Comparison of ENCODE assay signal across 1 cellular context in genomic region chr12:68538722-68539614, GRCh38.
TF ChIP-seq lines count a peak whose summit lies in the region.

No MANE protein-coding gene starts in this region.

TF ChIP-seq in GM12878, 131 proteins besides CTCF, POLR2A, EP300 and RAD21 (continued from another document):
- peak; percentile 93 for TF ChIP-seq RUNX3 (IDR thresholded peaks at IDR 0.05; ENCODE audit: low read length)
- no peak for TF ChIP-seq ZNF592 (IDR thresholded peaks at IDR 0.05)
- TF ChIP-seq ZNF24 (IDR thresholded peaks at IDR 0.05), result no peak
- TF ChIP-seq MYB (IDR thresholded peaks at IDR 0.05; ENCODE audit: borderline replicate concordance, low read depth, low read length), result no peak
- TF ChIP-seq MTA3 (IDR thresholded peaks at IDR 0.05; ENCODE audit: borderline replicate concordance, low read length), result no peak
- TF ChIP-seq BRCA1 (IDR thresholded peaks at IDR 0.05; ENCODE audit: low read depth, low read length), result no peak
- TF ChIP-seq LARP7 (IDR thresholded peaks at IDR 0.05), result no peak
- TF ChIP-seq ZNF274 (IDR thresholded peaks at IDR 0.05; ENCODE audit: insufficient read depth, insufficient read length), result no peak
- TF ChIP-seq ZNF217 (IDR thresholded peaks at IDR 0.05), result no peak
- TF ChIP-seq CEBPB (IDR thresholded peaks at IDR 0.05; ENCODE audit: borderline replicate concordance in 1 of 2, low read depth in 2 of 2, low read length in 2 of 2), result no peak
- TF ChIP-seq, protein P1, sequence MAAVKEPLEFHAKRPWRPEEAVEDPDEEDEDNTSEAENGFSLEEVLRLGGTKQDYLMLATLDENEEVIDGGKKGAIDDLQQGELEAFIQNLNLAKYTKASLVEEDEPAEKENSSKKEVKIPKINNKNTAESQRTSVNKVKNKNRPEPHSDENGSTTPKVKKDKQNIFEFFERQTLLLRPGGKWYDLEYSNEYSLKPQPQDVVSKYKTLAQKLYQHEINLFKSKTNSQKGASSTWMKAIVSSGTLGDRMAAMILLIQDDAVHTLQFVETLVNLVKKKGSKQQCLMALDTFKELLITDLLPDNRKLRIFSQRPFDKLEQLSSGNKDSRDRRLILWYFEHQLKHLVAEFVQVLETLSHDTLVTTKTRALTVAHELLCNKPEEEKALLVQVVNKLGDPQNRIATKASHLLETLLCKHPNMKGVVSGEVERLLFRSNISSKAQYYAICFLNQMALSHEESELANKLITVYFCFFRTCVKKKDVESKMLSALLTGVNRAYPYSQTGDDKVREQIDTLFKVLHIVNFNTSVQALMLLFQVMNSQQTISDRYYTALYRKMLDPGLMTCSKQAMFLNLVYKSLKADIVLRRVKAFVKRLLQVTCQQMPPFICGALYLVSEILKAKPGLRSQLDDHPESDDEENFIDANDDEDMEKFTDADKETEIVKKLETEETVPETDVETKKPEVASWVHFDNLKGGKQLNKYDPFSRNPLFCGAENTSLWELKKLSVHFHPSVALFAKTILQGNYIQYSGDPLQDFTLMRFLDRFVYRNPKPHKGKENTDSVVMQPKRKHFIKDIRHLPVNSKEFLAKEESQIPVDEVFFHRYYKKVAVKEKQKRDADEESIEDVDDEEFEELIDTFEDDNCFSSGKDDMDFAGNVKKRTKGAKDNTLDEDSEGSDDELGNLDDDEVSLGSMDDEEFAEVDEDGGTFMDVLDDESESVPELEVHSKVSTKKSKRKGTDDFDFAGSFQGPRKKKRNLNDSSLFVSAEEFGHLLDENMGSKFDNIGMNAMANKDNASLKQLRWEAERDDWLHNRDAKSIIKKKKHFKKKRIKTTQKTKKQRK (IDR thresholded peaks at IDR 0.05; ENCODE audit: low read depth, low read length), result no peak
- TF ChIP-seq ZNF384 (IDR thresholded peaks at IDR 0.05; ENCODE audit: borderline replicate concordance, low read depth, low read length), result no peak
- TF ChIP-seq NFIC (IDR thresholded peaks at IDR 0.05; ENCODE audit: low read depth, low read length), result peak; percentile 38; the same call in 1 of the 2 replicates
- peak in 1 of 2 experiments; percentile 26; a peak in 1 of 4 replicates for TF ChIP-seq BHLHE40 (IDR thresholded peaks at IDR 0.05; ENCODE audit: borderline replicate concordance in 1 of 2, low read depth in 2 of 2, low read length in 1 of 2)
- peak; percentile 24 for TF ChIP-seq SMAD1 (IDR thresholded peaks at IDR 0.05; ENCODE audit: low read depth, partially characterized antibody)
- no peak for TF ChIP-seq HDAC6 (IDR thresholded peaks at IDR 0.05; ENCODE audit: unreplicated experiment)
- TF ChIP-seq MTA2 (IDR thresholded peaks at IDR 0.05; ENCODE audit: low read depth), result peak; percentile 82; the same call in 1 of the 2 replicates
- TF ChIP-seq STAT1 (conservative IDR thresholded peaks at IDR 0.05), result no peak
- TF ChIP-seq RELB (IDR thresholded peaks at IDR 0.05; ENCODE audit: low read depth), result peak; percentile 78
- TF ChIP-seq ZBTB11 (CRISPR knock-in tag; IDR thresholded peaks at IDR 0.05), result no peak
